1 cellular context compared by ENCODE assay signal in genomic region chr22:29219409-29219782, GRCh38. TPM values are rescaled to one million over a fixed set of nuclear protein-coding genes. Genes with fewer than 3 reads are reported as not detected.
"Had no signal": no experiment of that assay in that cellular context is flagged by ENCODE, and none has a peak within 500 bp of the region (broad histone marks: within the 10 kb centered on the region; RNA-seq: fewer than 3 reads in every experiment).

No MANE protein-coding gene starts in this region.

RNA-seq across cellular contexts. Expression of gene EMID1, which starts 13.7 kb away (rescaled TPM):
- total RNA-seq: pulmonary artery endothelial cell had no signal
